Comparison of ENCODE assay signal across 1 cellular context in the genomic region with DNA sequence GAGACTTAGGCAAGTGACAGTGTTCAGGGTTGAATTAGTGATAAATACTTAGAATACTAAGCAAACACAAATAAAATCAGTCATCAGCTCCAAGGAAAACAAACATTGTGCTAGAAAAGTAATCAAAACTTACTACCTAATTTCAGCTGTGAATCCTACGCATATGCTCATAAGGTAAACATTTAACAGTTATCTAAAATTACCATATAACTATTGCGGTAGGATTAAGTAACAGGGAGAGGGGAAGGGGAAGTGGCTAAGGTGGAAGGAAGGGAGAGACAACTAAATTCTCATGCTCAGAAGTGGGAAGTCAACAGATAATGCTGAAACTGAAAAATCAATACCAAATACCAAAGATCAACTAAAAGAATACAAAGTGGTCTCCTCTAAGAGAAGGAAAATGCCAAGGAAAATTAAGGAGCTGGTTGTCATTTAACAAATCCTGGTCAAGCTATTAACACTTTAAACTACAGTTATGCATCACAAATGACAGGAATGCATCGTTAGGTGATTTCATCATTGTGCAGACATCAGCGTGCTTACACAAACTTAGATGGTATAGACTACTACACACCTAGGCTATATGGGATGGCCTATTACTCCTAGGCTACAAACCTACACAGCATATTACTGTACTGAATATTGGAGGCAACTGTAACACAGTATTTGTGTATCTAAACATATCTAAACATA.
TF ChIP-seq lines count a peak whose summit lies in the region.

No MANE protein-coding gene starts in this region.

TF ChIP-seq in HEK293, 187 proteins besides CTCF, POLR2A, EP300 and RAD21 (continued from another document):
- TF ChIP-seq, protein P1, sequence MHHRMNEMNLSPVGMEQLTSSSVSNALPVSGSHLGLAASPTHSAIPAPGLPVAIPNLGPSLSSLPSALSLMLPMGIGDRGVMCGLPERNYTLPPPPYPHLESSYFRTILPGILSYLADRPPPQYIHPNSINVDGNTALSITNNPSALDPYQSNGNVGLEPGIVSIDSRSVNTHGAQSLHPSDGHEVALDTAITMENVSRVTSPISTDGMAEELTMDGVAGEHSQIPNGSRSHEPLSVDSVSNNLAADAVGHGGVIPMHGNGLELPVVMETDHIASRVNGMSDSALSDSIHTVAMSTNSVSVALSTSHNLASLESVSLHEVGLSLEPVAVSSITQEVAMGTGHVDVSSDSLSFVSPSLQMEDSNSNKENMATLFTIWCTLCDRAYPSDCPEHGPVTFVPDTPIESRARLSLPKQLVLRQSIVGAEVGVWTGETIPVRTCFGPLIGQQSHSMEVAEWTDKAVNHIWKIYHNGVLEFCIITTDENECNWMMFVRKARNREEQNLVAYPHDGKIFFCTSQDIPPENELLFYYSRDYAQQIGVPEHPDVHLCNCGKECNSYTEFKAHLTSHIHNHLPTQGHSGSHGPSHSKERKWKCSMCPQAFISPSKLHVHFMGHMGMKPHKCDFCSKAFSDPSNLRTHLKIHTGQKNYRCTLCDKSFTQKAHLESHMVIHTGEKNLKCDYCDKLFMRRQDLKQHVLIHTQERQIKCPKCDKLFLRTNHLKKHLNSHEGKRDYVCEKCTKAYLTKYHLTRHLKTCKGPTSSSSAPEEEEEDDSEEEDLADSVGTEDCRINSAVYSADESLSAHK (tag by site-specific recombination; IDR thresholded peaks at IDR 0.05), result peak; percentile 70
- TF ChIP-seq ZNF785 (tag by site-specific recombination; IDR thresholded peaks at IDR 0.05), result no peak
- TF ChIP-seq ZNF335 (tag by site-specific recombination; conservative IDR thresholded peaks at IDR 0.05), result no peak; the same call in 1 of the 2 replicates
- TF ChIP-seq, protein P2, sequence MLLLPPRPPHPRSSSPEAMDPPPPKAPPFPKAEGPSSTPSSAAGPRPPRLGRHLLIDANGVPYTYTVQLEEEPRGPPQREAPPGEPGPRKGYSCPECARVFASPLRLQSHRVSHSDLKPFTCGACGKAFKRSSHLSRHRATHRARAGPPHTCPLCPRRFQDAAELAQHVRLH (tag by site-specific recombination; IDR thresholded peaks at IDR 0.05), result peak; percentile 62; the same call in 1 of the 2 replicates
- no peak for TF ChIP-seq ZNF341 (tag by site-specific recombination; IDR thresholded peaks at IDR 0.05; ENCODE audit: low read depth)
- peak; percentile 75 for TF ChIP-seq ZNF184 (tag by site-specific recombination; IDR thresholded peaks at IDR 0.05)
- peak; percentile 55 for TF ChIP-seq ZNF2 (tag by site-specific recombination; IDR thresholded peaks at IDR 0.05)
- TF ChIP-seq ZNF19 (tag by site-specific recombination; IDR thresholded peaks at IDR 0.05; ENCODE audit: low read depth), result no peak
- TF ChIP-seq, protein P3, sequence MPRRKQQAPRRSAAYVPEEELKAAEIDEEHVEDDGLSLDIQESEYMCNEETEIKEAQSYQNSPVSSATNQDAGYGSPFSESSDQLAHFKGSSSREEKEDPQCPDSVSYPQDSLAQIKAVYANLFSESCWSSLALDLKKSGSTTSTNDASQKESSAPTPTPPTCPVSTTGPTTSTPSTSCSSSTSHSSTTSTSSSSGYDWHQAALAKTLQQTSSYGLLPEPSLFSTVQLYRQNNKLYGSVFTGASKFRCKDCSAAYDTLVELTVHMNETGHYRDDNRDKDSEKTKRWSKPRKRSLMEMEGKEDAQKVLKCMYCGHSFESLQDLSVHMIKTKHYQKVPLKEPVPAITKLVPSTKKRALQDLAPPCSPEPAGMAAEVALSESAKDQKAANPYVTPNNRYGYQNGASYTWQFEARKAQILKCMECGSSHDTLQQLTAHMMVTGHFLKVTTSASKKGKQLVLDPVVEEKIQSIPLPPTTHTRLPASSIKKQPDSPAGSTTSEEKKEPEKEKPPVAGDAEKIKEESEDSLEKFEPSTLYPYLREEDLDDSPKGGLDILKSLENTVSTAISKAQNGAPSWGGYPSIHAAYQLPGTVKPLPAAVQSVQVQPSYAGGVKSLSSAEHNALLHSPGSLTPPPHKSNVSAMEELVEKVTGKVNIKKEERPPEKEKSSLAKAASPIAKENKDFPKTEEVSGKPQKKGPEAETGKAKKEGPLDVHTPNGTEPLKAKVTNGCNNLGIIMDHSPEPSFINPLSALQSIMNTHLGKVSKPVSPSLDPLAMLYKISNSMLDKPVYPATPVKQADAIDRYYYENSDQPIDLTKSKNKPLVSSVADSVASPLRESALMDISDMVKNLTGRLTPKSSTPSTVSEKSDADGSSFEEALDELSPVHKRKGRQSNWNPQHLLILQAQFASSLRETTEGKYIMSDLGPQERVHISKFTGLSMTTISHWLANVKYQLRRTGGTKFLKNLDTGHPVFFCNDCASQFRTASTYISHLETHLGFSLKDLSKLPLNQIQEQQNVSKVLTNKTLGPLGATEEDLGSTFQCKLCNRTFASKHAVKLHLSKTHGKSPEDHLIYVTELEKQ (tag by site-specific recombination; IDR thresholded peaks at IDR 0.05; ENCODE audit: borderline replicate concordance), result peak; percentile 59
- TF ChIP-seq KLF1 (tag by site-specific recombination; IDR thresholded peaks at IDR 0.05), result no peak
- TF ChIP-seq FEZF1 (tag by site-specific recombination; IDR thresholded peaks at IDR 0.05), result peak; percentile 75
- TF ChIP-seq, protein P4, sequence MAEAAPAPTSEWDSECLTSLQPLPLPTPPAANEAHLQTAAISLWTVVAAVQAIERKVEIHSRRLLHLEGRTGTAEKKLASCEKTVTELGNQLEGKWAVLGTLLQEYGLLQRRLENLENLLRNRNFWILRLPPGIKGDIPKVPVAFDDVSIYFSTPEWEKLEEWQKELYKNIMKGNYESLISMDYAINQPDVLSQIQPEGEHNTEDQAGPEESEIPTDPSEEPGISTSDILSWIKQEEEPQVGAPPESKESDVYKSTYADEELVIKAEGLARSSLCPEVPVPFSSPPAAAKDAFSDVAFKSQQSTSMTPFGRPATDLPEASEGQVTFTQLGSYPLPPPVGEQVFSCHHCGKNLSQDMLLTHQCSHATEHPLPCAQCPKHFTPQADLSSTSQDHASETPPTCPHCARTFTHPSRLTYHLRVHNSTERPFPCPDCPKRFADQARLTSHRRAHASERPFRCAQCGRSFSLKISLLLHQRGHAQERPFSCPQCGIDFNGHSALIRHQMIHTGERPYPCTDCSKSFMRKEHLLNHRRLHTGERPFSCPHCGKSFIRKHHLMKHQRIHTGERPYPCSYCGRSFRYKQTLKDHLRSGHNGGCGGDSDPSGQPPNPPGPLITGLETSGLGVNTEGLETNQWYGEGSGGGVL (tag by site-specific recombination; IDR thresholded peaks at IDR 0.05), result peak; percentile 64
- TF ChIP-seq ZBTB8A (tag by site-specific recombination; IDR thresholded peaks at IDR 0.05), result 0 out of 2 replicates have a peak, but pooled peaks have one; percentile 17
- TF ChIP-seq ZNF621 (tag by site-specific recombination; IDR thresholded peaks at IDR 0.05), result peak; percentile 72; the same call in 1 of the 2 replicates
- TF ChIP-seq, protein P5, sequence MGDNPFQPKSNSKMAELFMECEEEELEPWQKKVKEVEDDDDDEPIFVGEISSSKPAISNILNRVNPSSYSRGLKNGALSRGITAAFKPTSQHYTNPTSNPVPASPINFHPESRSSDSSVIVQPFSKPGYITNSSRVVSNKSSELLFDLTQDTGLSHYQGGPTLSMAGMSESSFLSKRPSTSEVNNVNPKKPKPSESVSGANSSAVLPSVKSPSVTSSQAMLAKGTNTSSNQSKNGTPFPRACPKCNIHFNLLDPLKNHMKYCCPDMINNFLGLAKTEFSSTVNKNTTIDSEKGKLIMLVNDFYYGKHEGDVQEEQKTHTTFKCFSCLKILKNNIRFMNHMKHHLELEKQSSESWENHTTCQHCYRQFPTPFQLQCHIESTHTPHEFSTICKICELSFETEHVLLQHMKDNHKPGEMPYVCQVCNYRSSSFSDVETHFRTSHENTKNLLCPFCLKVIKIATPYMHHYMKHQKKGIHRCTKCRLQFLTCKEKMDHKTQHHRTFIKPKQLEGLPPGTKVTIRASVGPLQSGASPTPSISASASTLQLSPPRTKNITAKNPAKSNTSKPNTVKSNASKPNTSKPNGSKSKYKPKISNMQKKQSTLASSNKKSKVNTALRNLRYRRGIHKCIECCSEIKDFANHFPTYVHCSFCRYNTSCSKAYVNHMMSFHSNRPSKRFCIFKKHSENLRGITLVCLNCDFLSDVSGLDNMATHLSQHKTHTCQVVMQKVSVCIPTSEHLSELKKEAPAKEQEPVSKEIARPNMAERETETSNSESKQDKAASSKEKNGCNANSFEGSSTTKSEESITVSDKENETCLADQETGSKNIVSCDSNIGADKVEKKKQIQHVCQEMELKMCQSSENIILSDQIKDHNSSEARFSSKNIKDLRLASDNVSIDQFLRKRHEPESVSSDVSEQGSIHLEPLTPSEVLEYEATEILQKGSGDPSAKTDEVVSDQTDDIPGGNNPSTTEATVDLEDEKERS (tag by site-specific recombination; IDR thresholded peaks at IDR 0.05), result no peak
TF ChIP-seq in HEK293: peak in this region for 44.
